ENCODE assay signal across 9 cellular contexts in genomic region chr14:85102591-85102990, GRCh38.
"Had no signal": no experiment of that assay in that cellular context is flagged by ENCODE, and none has a peak within 500 bp of the region (broad histone marks: within the 10 kb centered on the region; RNA-seq: fewer than 3 reads in every experiment).

No MANE protein-coding gene starts in this region.

- H3K27ac Mint-ChIP-seq: HFFc6 had no signal

- H3K9ac ChIP-seq: GM23248 had no signal

- H3K36me3 ChIP-seq: HAP-1 had no signal

- H3K9me3 Mint-ChIP-seq: HFFc6 had no signal

- FAIRE-seq: HTR-8/SVneo, K562 had no signal

- H3K9me3 ChIP-seq: HAP-1 had no signal

- H3K4me3 Mint-ChIP-seq: HFFc6 had no signal

- ATAC-seq: HCT116, K562 had no signal

- H3K27ac ChIP-seq: GM23248 had no signal

- H3K4me3 ChIP-seq: GM23248, HAP-1, K562 had no signal

- H3K4me1 ChIP-seq: HAP-1 had no signal

- DNase-seq: GM23248, GOT3, H7, HFFc6, IMR-90 had no signal
